ENCODE assay signal across 19 cellular contexts in the genomic region with DNA sequence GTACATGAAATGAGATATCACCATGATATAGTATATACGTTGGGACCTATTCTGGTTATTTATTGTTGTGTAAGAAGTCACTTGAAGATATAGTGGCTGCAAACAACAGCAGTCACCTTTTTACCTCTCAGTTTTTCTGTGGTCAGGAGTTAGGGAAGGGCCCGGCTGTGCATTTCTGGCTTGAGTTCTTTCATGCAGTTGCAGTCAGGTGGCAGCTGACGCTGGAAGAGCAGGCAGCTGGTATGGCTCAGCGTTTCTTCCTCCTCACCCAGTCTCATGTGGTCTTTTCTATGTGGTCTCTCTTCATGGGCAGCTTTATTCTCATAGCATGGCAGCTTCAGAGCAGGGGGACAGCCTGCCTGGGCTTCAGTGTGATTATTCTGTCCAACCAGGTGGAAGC.
"Had no signal": no experiment of that assay in that cellular context is flagged by ENCODE, and none has a peak within 500 bp of the region (broad histone marks: within the 10 kb centered on the region; RNA-seq: fewer than 3 reads in every experiment).

No MANE protein-coding gene starts in this region.

- H3K9me3 ChIP-seq: SK-N-SH had no signal

- H3K9me2 ChIP-seq: SK-N-SH had no signal

- H3K9ac ChIP-seq: SK-N-SH had no signal

- DNase-seq: Karpas-422, KBM-7, MV-4-11, NCI-H1048, NCI-H1105, NCI-H1417, NCI-H1436 treated with DMSO at 0.1 percent for 48 hours, NCI-H1694, NCI-H187 treated with DMSO at 0.1 percent for 48 hours, NCI-H2029 treated with DMSO at 0.1 percent for 48 hours, NCI-H2227 treated with DMSO at 0.1 percent for 48 hours, NCI-H524, NCI-H526 treated with DMSO at 0.1 percent for 48 hours, NCI-H748 treated with DMSO at 0.1 percent for 48 hours, SHP77, SK-N-SH, SW 1271, T-helper 1 cell had no signal

- H3K27ac ChIP-seq: RWPE1 had no signal

- H3K4me2 ChIP-seq: SK-N-SH had no signal
